Comparison of ENCODE assay signal across 8 cellular contexts in genomic region chrX:48897157-48897620, GRCh38. TPM values are rescaled to one million over a fixed set of nuclear protein-coding genes. Genes with fewer than 3 reads are reported as not detected.
DNase-seq lines count a peak whose midpoint lies in the region; ATAC-seq, FAIRE-seq and TF ChIP-seq lines count a peak whose summit lies in the region.

No MANE protein-coding gene starts in this region.

- TF ChIP-seq CTCF in bronchial epithelial cell (IDR thresholded peaks at IDR 0.05; ENCODE audit: insufficient read depth, low read length, severe bottlenecking), result no peak

- peak; percentile 50 for FAIRE-seq in bronchial epithelial cell (lab: Jason Lieb, UNC)

- peak; percentile 8 for ATAC-seq in HG02885 (IDR thresholded peaks at IDR 0.05; ENCODE audit: poor library complexity, unreplicated experiment)

- H3K4me3 ChIP-seq in bronchial epithelial cell (ENCODE audit: low read depth, low read length) (peak overlapping the region; percentile 59), iPS-20b (ENCODE audit: low read length) (peak overlapping the region; percentile 91), skeletal muscle cell (ENCODE audit: low read depth, low read length) (peak overlapping the region; percentile 81)

- in situ Hi-C loops in G401 (cut with HindIII; ENCODE audit: low sequenced_read_pairs), result no loop called here

- H3K9ac ChIP-seq in iPS-20b (ENCODE audit: low read depth, low read length), result peak overlapping the region; percentile 92

- H3K4me1 ChIP-seq in iPS-20b (ENCODE audit: insufficient read depth, low read length), result peaks cover 3% of the 10 kb centered on the region; the same call in 1 of the 2 replicates

- H3K36me3 ChIP-seq in bronchial epithelial cell (ENCODE audit: control insufficient read depth, insufficient read depth, low read length) (peaks cover 8% of the 10 kb centered on the region), iPS-20b (ENCODE audit: insufficient read depth, low read depth, low read length) (peaks cover 47% of the 10 kb centered on the region)

- H3K27me3 ChIP-seq in bronchial epithelial cell (ENCODE audit: control insufficient read depth, insufficient read depth, low read length) (no peaks in the 10 kb centered on the region), iPS-20b (ENCODE audit: insufficient read depth, low read length) (no peaks in the 10 kb centered on the region)

- peak overlapping the region; percentile 27 for H3K27ac ChIP-seq in iPS-20b (ENCODE audit: low read length)

- DNase-seq in G401 (ENCODE audit: low spot score), result peak; percentile 77
- peak; percentile 48 for DNase-seq in NCI-H2029 treated with DMSO at 0.1 percent for 48 hours (lab: John Stamatoyannopoulos, UW)
- DNase-seq in T1000 (lab: John Stamatoyannopoulos, UW), result peak; percentile 64
- peak; percentile 48 for DNase-seq in bronchial epithelial cell (ENCODE audit: low read depth)
- no peak for DNase-seq in skeletal muscle cell (ENCODE audit: low read depth)
- no peak for DNase-seq in cortex of kidney (lab: John Stamatoyannopoulos, UW)

- no peaks in the 10 kb centered on the region for H3K9me3 ChIP-seq in iPS-20b (ENCODE audit: insufficient read depth, low read depth, low read length)

RNA-seq across cellular contexts. Expression of gene TIMM17B, which starts 0.4 kb away (rescaled TPM):
- 115 and 138 TPM in 2 replicates for total RNA-seq in G401 (2014; rRNA removed; shearing (Covaris generic))
- 28.2 and 35.2 TPM in 2 replicates for total RNA-seq in bronchial epithelial cell

RNA-seq across cellular contexts. Expression of gene PQBP1, which starts 0.5 kb away (rescaled TPM):
- total RNA-seq in G401 (2014; rRNA removed; shearing (Covaris generic)), result 96.1 and 119 TPM in 2 replicates
- total RNA-seq in bronchial epithelial cell, result 101 and 108 TPM in 2 replicates

RNA-seq across cellular contexts. Expression of gene SLC35A2, which starts 14.3 kb away (rescaled TPM):
- 10.1 and 15.7 TPM in 2 replicates for total RNA-seq in G401 (2014; rRNA removed; shearing (Covaris generic))
- total RNA-seq in bronchial epithelial cell, result 19.3 and 21.9 TPM in 2 replicates

RNA-seq across cellular contexts. Expression of gene PIM2, which starts 21.6 kb away (rescaled TPM):
- 14.6 and 20.6 TPM in 2 replicates for total RNA-seq in G401 (2014; rRNA removed; shearing (Covaris generic))
- 3.2 and 6.8 TPM in 2 replicates for total RNA-seq in bronchial epithelial cell

Comparison
In these comparisons a context has a peak if more than half of its experiments do, and no peak if none do; other contexts are left out.
1. DNase-seq: peak in G401 (single experiment), NCI-H2029 treated with DMSO at 0.1 percent for 48 hours (single experiment), T1000 (single experiment) and bronchial epithelial cell (single experiment); none in skeletal muscle cell (single experiment) and cortex of kidney (single experiment).
2. Peak in every context shown above with its lines, with median percentiles within 50 percentile points of each other: H3K4me3 ChIP-seq.